Comparison of ENCODE assay signal across 8 cellular contexts in the genomic region with DNA sequence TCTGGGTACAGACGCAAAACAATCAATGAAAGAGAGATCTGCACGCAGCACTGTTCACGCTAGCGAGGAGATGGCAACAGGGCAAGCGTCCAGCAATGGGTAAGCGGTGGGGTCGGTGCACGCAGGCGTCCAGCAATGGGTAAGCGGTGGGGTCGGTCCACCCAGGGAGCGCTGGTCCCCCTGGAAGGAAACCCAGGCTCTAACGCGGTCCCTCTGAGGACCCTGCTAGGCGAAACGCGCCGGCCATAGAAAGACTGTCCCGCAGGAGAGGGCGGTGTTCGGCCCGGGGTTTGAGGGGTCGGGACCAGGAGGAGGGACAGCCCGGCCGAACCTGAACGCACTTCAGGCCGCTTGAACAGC. TPM values are rescaled to one million over a fixed set of nuclear protein-coding genes. Genes with fewer than 3 reads are reported as not detected.
A peak's percentile ranks its signal among the peaks of the same experiment; 100 is the strongest.
DNase-seq lines count a peak whose midpoint lies in the region; ATAC-seq and TF ChIP-seq lines count a peak whose summit lies in the region.

No MANE protein-coding gene starts in this region.

- H3K9me3 ChIP-seq in left lung (no peaks in the 10 kb centered on the region), thoracic aorta (no peaks in the 10 kb centered on the region)

- H3K27ac ChIP-seq in brain microvascular endothelial cell (peak overlapping the region; percentile 22), left lung (peak overlapping the region; percentile 82 to 87), thoracic aorta (peak overlapping the region; percentile 42 to 67)

- peak; percentile 30 for DNase-seq in COLO668 (lab: John Stamatoyannopoulos, UW; ENCODE audit: unreplicated experiment)
- no peak for DNase-seq in brain microvascular endothelial cell
- peak in 1 of 2 donors; percentile 81 for DNase-seq in left lung
- DNase-seq in thoracic aorta (ENCODE audit: low spot score), result no peak
- no peak for DNase-seq in OCI-M2 (lab: John Stamatoyannopoulos, UW; ENCODE audit: unreplicated experiment)
- DNase-seq in SW480 (ENCODE audit: low spot score), result no peak

- in situ Hi-C loops in brain microvascular endothelial cell (cut with HindIII; ENCODE audit: low pct_ligation_motif_present, low sequenced_read_pairs), result no loop called here

- ATAC-seq in GM21381 (IDR thresholded peaks at IDR 0.05; ENCODE audit: unreplicated experiment) (peak; percentile 22), HG03571 (IDR thresholded peaks at IDR 0.05; ENCODE audit: unreplicated experiment) (peak; percentile 21), left lung (peak; percentile 49), thoracic aorta (ENCODE audit: insufficient number of reproducible peaks, low FRiP score, low read depth) (no peak)

- H3K36me3 ChIP-seq in brain microvascular endothelial cell (replicated peaks) (peaks cover 3% of the 10 kb centered on the region), left lung (peaks cover 0 to 5% of the 10 kb centered on the region in 2 donors), thoracic aorta (no peaks in the 10 kb centered on the region)

- H3K4me3 ChIP-seq in brain microvascular endothelial cell (ENCODE audit: low read depth, low read length) (peak overlapping the region; percentile 80), left lung (peak overlapping the region; percentile 73 to 95), thoracic aorta (peak overlapping the region; percentile 98)

- H3K27me3 ChIP-seq in brain microvascular endothelial cell (replicated peaks) (no peaks in the 10 kb centered on the region), left lung (no peaks in the 10 kb centered on the region), thoracic aorta (replicated peaks; ENCODE audit: insufficient read depth) (no peaks in the 10 kb centered on the region)

- no peak for TF ChIP-seq CTCF in brain microvascular endothelial cell (IDR thresholded peaks at IDR 0.05; ENCODE audit: low read depth, low read length, missing control alignments)
- no peak for TF ChIP-seq CTCF in left lung (IDR thresholded peaks at IDR 0.05)
- TF ChIP-seq CTCF in thoracic aorta (IDR thresholded peaks at IDR 0.05), result no peak

- intact Hi-C loops in left lung (cut with DNase I), result no loop called here

- H3K4me1 ChIP-seq in left lung, result peaks cover 11 to 23% of the 10 kb centered on the region in 2 donors
- H3K4me1 ChIP-seq in thoracic aorta (ENCODE audit: control insufficient read depth in 1 of 2, low read depth in 2 of 2), result peaks cover 12 to 16% of the 10 kb centered on the region in 2 donors

RNA-seq across cellular contexts. Expression of a gene that starts 0.6 kb away (rescaled TPM):
- total RNA-seq in left lung (10 to 100 TPM; 24.7 to 37.4 TPM), thoracic aorta (10 to 100 TPM; 21.5 to 24.2 TPM)

RNA-seq across cellular contexts. Expression of a gene that starts 22.7 kb away (rescaled TPM):
- total RNA-seq in left lung (10 to 100 TPM; 16.6 to 21.7 TPM), thoracic aorta (10 to 100 TPM; 56.9 to 62.7 TPM)

RNA-seq across cellular contexts. Expression of a gene that starts 22.9 kb away (rescaled TPM):
- total RNA-seq in left lung (10 to 100 TPM; 29.2 to 32.7 TPM), thoracic aorta (10 to 100 TPM; 41.3 to 45.7 TPM)

RNA-seq across cellular contexts. Expression of a gene that starts 51.6 kb away (rescaled TPM):
- total RNA-seq in left lung (10 to 100 TPM; 59.3 to 84.9 TPM), thoracic aorta (100 to 1,000 TPM in 1 of 2 donors, 10 to 100 TPM in 1; 78.0 to 104 TPM)

Comparison
In these comparisons a context has a peak if more than half of its experiments do, and no peak if none do; other contexts are left out.
1. H3K27ac ChIP-seq: peak in every context shown above with its lines; median percentile 84 in left lung; 54 in thoracic aorta; 22 in brain microvascular endothelial cell.